ENCODE assay signal across 9 cellular contexts in the genomic region with DNA sequence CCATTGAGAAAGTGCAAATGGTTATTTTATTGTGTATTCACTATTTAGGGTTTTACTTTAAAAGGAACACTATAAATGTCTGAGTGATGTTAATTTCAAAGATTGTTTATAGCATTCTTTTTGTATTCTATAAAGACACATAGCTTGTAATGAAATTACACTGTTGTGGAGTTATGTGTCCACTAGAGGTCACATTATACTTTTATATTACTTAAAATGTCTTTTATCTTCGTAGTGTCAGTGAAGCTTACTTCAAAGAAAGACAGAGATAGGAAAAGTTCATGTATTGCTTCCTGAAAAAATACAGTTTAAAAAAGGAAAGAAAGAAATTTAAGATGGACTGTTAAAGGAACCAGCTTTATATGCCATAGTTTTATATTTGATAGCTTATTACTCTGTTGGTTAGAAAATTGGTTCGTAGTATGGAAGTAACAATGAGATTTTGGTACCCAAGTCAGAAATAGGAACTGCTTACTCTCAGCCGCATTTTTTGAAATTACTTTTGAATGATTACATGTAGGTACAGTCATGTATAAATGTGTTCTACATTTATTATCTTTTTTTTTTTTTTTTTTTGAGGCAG. TPM values are rescaled to one million over a fixed set of nuclear protein-coding genes. Genes with fewer than 3 reads are reported as not detected.
A peak's percentile ranks its signal among the peaks of the same experiment; 100 is the strongest.
DNase-seq lines count a peak whose midpoint lies in the region; ATAC-seq, FAIRE-seq and TF ChIP-seq lines count a peak whose summit lies in the region.
"Had no signal": no experiment of that assay in that cellular context is flagged by ENCODE, and none has a peak within 500 bp of the region (broad histone marks: within the 10 kb centered on the region; RNA-seq: fewer than 3 reads in every experiment).

No MANE protein-coding gene starts in this region.

- H3K27ac ChIP-seq in astrocyte (ENCODE audit: low read depth, low read length) (no peak overlapping the region), liver (ENCODE audit: low read depth in 1 of 2, low read length in 2 of 2) (no peak overlapping the region)
- H3K27ac ChIP-seq: SJSA1 had no signal

- WGBS in liver, result 39% methylated on average over 3 of the region's 3 CpGs

- peak overlapping the region; percentile 41 for H3K4me3 ChIP-seq in Loucy (ENCODE audit: low read length, poor library complexity, severe bottlenecking)
- no peak overlapping the region for H3K4me3 ChIP-seq in astrocyte (ENCODE audit: insufficient read depth, low read depth, low read length)
- H3K4me3 ChIP-seq in liver (ENCODE audit: low read depth in 1 of 3, low read length in 3 of 3), result no peak overlapping the region
- H3K4me3 ChIP-seq: SJSA1 had no signal

- H3K27me3 ChIP-seq in Loucy (ENCODE audit: insufficient read depth, low read length, poor library complexity, severe bottlenecking) (no peaks in the 10 kb centered on the region), astrocyte (ENCODE audit: insufficient read depth, low read length) (no peaks in the 10 kb centered on the region), liver (ENCODE audit: control insufficient read depth in 4 of 4, insufficient read depth in 4 of 4, low read length in 3 of 4) (no peaks in the 10 kb centered on the region)
- H3K27me3 ChIP-seq: SJSA1 had no signal

- H2AFZ ChIP-seq in Loucy (ENCODE audit: low read length), result no peak overlapping the region
- no peak overlapping the region for H2AFZ ChIP-seq in astrocyte (ENCODE audit: low read depth, low read length)

- H3K4me1 Mint-ChIP-seq in astrocyte (ENCODE audit: low read depth, unreplicated experiment) (no peaks in the 10 kb centered on the region), Calu3 (ENCODE audit: low read depth, unreplicated experiment) (no peaks in the 10 kb centered on the region)

- no peaks in the 10 kb centered on the region for H3F3A ChIP-seq in Loucy (ENCODE audit: low read depth)

- DNase-seq in astrocyte (ENCODE audit: low read depth) (peak; percentile 20), RPMI8226 (no peak), Calu3 (no peak), hepatic stellate cell (ENCODE audit: low spot score) (no peak)

- H3K9ac ChIP-seq in Loucy (ENCODE audit: low read depth, low read length, poor library complexity, severe bottlenecking) (no peak overlapping the region), astrocyte (ENCODE audit: low read length) (no peak overlapping the region), liver (ENCODE audit: low read depth in 1 of 2, low read length in 2 of 2) (no peak overlapping the region)

- H3K36me3 ChIP-seq in Loucy (ENCODE audit: insufficient read depth, low read length) (no peaks in the 10 kb centered on the region), astrocyte (ENCODE audit: insufficient read depth, low read length) (no peaks in the 10 kb centered on the region), liver (ENCODE audit: control insufficient read depth in 4 of 4, insufficient read depth in 3 of 4, low read depth in 1 of 4, low read length in 3 of 4) (no peaks in the 10 kb centered on the region)
- H3K36me3 ChIP-seq: SJSA1 had no signal

- CTCF ChIA-PET in Calu3 (lab: Charles Lee), result interaction anchor here (0.9 to 2.3 kb wide), 12 partner anchors 12 to 437 kb away, joined by 3 to 29 read pairs (median 4); a partner anchor contains a TSS

- H3K4me3 Mint-ChIP-seq in astrocyte (ENCODE audit: unreplicated experiment) (no peak overlapping the region), Calu3 (ENCODE audit: low read depth, unreplicated experiment) (no peak overlapping the region)

- no peaks in the 10 kb centered on the region for H3K9me3 Mint-ChIP-seq in astrocyte (ENCODE audit: unreplicated experiment)
- no peaks in the 10 kb centered on the region for H3K9me3 Mint-ChIP-seq in Calu3 (ENCODE audit: low read depth, unreplicated experiment)

- H4K20me1 ChIP-seq in Loucy (ENCODE audit: insufficient read depth, low read length, poor library complexity, severe bottlenecking) (no peaks in the 10 kb centered on the region), astrocyte (ENCODE audit: insufficient read depth, low read length) (no peaks in the 10 kb centered on the region)

- BruUV-seq in Calu3 (replicated peaks; lab: Mats Ljungman, UMichigan), result no TSS peak

- peak; percentile 74 for TF ChIP-seq CTCF in Loucy (conservative IDR thresholded peaks at IDR 0.05; ENCODE audit: low read length)
- peak; percentile 35 for TF ChIP-seq CTCF in astrocyte (IDR thresholded peaks at IDR 0.05; ENCODE audit: insufficient read depth, low read depth, low read length)
- TF ChIP-seq CTCF in liver (IDR thresholded peaks at IDR 0.05; ENCODE audit: low read depth, low read length, missing input control), result peak; percentile 53
- TF ChIP-seq CTCF in Calu3 (IDR thresholded peaks at IDR 0.05; ENCODE audit: unreplicated experiment), result no peak

- no peaks in the 10 kb centered on the region for H3K36me3 Mint-ChIP-seq in astrocyte (ENCODE audit: low read depth, unreplicated experiment)
- H3K36me3 Mint-ChIP-seq in Calu3 (ENCODE audit: insufficient read depth, unreplicated experiment), result no peaks in the 10 kb centered on the region

- TF ChIP-seq RAD21 in liver (IDR thresholded peaks at IDR 0.05), result peak; percentile 83

- no peaks in the 10 kb centered on the region for H3K9me2 ChIP-seq in Loucy (replicated peaks; ENCODE audit: low read depth, low read length)

- no peak for ATAC-seq in GM18870 (IDR thresholded peaks at IDR 0.05; ENCODE audit: unreplicated experiment)

- H3K27me3 Mint-ChIP-seq in astrocyte (ENCODE audit: low read depth, unreplicated experiment), result no peaks in the 10 kb centered on the region
- no peaks in the 10 kb centered on the region for H3K27me3 Mint-ChIP-seq in Calu3 (ENCODE audit: unreplicated experiment)

- H3K27ac Mint-ChIP-seq in astrocyte (ENCODE audit: unreplicated experiment) (no peak overlapping the region), Calu3 (ENCODE audit: unreplicated experiment) (no peak overlapping the region)

- FAIRE-seq in G401.6 (lab: Jason Lieb, UNC), result peak; percentile 88
- no peak for FAIRE-seq in astrocyte (lab: Jason Lieb, UNC)

- intact Hi-C loops in Calu3 (cut with micrococcal nuclease; ENCODE audit: unreplicated experiment), result loop anchor here (1.0 to 2.0 kb wide), 3 partner anchors 107 to 221 kb away; no protein-coding TSS in a partner anchor

- H3K4me1 ChIP-seq in Loucy (ENCODE audit: insufficient read depth, low read length, poor library complexity, severe bottlenecking), result no peaks in the 10 kb centered on the region
- H3K4me1 ChIP-seq in astrocyte (ENCODE audit: insufficient read depth, low read length), result no peaks in the 10 kb centered on the region
- peaks cover 0 to 28% (median 20%) of the 10 kb centered on the region in 4 donors for H3K4me1 ChIP-seq in liver (ENCODE audit: control insufficient read depth in 4 of 4, insufficient read depth in 4 of 4, low read length in 3 of 4)
- H3K4me1 ChIP-seq: SJSA1 had no signal

- H3K79me2 ChIP-seq in Loucy (ENCODE audit: insufficient read depth, low read length), result no peaks in the 10 kb centered on the region; the same call in 1 of the 2 replicates
- no peaks in the 10 kb centered on the region for H3K79me2 ChIP-seq in astrocyte (ENCODE audit: insufficient read depth, low read length)

- no peaks in the 10 kb centered on the region for H3K9me3 ChIP-seq in Loucy (ENCODE audit: insufficient read depth, low read depth, low read length)
- no peaks in the 10 kb centered on the region for H3K9me3 ChIP-seq in astrocyte (ENCODE audit: insufficient read depth, low read depth, low read length)
- no peaks in the 10 kb centered on the region for H3K9me3 ChIP-seq in liver (ENCODE audit: control insufficient read depth in 4 of 4, low read length in 3 of 4)
- H3K9me3 ChIP-seq: SJSA1 had no signal

- H3K4me2 ChIP-seq in Loucy (ENCODE audit: low read depth, low read length, poor library complexity, severe bottlenecking) (peak overlapping the region; percentile 41), astrocyte (ENCODE audit: low read length) (no peak overlapping the region)

TF ChIP-seq in liver, 16 proteins besides CTCF, POLR2A, EP300 and RAD21 (continues in another document):
- TF ChIP-seq GABPA (IDR thresholded peaks at IDR 0.05 in 1 of 2, conservative IDR thresholded peaks at IDR 0.05 in 1 of 2), result no peak
- no peak for TF ChIP-seq NR2F2 (IDR thresholded peaks at IDR 0.05)
- TF ChIP-seq, protein P1, sequence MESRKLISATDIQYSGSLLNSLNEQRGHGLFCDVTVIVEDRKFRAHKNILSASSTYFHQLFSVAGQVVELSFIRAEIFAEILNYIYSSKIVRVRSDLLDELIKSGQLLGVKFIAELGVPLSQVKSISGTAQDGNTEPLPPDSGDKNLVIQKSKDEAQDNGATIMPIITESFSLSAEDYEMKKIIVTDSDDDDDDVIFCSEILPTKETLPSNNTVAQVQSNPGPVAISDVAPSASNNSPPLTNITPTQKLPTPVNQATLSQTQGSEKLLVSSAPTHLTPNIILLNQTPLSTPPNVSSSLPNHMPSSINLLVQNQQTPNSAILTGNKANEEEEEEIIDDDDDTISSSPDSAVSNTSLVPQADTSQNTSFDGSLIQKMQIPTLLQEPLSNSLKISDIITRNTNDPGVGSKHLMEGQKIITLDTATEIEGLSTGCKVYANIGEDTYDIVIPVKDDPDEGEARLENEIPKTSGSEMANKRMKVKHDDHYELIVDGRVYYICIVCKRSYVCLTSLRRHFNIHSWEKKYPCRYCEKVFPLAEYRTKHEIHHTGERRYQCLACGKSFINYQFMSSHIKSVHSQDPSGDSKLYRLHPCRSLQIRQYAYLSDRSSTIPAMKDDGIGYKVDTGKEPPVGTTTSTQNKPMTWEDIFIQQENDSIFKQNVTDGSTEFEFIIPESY (IDR thresholded peaks at IDR 0.05), result no peak
- TF ChIP-seq YY1 (IDR thresholded peaks at IDR 0.05), result no peak
- no peak for TF ChIP-seq EGR1 (IDR thresholded peaks at IDR 0.05; ENCODE audit: low read depth in 2 of 2)
- TF ChIP-seq, protein P2, sequence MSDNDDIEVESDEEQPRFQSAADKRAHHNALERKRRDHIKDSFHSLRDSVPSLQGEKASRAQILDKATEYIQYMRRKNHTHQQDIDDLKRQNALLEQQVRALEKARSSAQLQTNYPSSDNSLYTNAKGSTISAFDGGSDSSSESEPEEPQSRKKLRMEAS (IDR thresholded peaks at IDR 0.05), result no peak
- no peak for TF ChIP-seq RXRA (IDR thresholded peaks at IDR 0.05)
- TF ChIP-seq, protein P3, sequence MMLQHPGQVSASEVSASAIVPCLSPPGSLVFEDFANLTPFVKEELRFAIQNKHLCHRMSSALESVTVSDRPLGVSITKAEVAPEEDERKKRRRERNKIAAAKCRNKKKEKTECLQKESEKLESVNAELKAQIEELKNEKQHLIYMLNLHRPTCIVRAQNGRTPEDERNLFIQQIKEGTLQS (IDR thresholded peaks at IDR 0.05), result no peak
- TF ChIP-seq SP1 (IDR thresholded peaks at IDR 0.05), result no peak

RNA-seq across cellular contexts. Expression of a gene that starts 20.5 kb away (rescaled TPM):
- total RNA-seq in astrocyte, result 2.5 and 2.9 TPM in 2 replicates
- 1 to 10 TPM; 1.4 to 3.8 TPM for total RNA-seq in liver
- polyA plus RNA-seq in liver, result under 1 TPM; 0.18 to 0.58 TPM
- total RNA-seq in Calu3 (2022), result 4.2 and 4.5 TPM in 2 replicates

RNA-seq across cellular contexts. Expression of a gene that starts 20.8 kb away (rescaled TPM):
- total RNA-seq in astrocyte (0.54 and 0.55 TPM in 2 replicates), liver (under 1 TPM; 0.75 TPM), Calu3 (2022) (2.4 and 2.5 TPM in 2 replicates)
- polyA plus RNA-seq in liver, result 1 to 10 TPM in 1 of 2 donors, under 1 TPM in 1; 0.45 to 1.0 TPM
